ENCODE assay signal across 24 cellular contexts in genomic region chr6:138529510-138529909, GRCh38. TPM values are rescaled to one million over a fixed set of nuclear protein-coding genes. Genes with fewer than 3 reads are reported as not detected.
DNase-seq lines count a peak whose midpoint lies in the region; ATAC-seq, FAIRE-seq and TF ChIP-seq lines count a peak whose summit lies in the region.
"Had no signal": no experiment of that assay in that cellular context is flagged by ENCODE, and none has a peak within 500 bp of the region (broad histone marks: within the 10 kb centered on the region; RNA-seq: fewer than 3 reads in every experiment).

No MANE protein-coding gene starts in this region.

- TF ChIP-seq POLR2A in HepG2 (IDR thresholded peaks at IDR 0.05; ENCODE audit: insufficient read depth in 1 of 2, low read depth in 2 of 2, low read length in 2 of 2) (no peak), right lobe of liver (IDR thresholded peaks at IDR 0.05) (no peak), body of pancreas (IDR thresholded peaks at IDR 0.05) (no peak)

- H4K20me1 ChIP-seq in HepG2 (ENCODE audit: insufficient read depth, low read length), result no peaks in the 10 kb centered on the region; the same call in 1 of the 2 replicates
- H4K20me1 ChIP-seq in hepatocyte (ENCODE audit: insufficient read depth, poor library complexity, severe bottlenecking), result no peaks in the 10 kb centered on the region

- H3K4me3 ChIP-seq in HepG2 (replicated peaks in 1 of 3; ENCODE audit: insufficient read depth in 1 of 3, low read depth in 2 of 3, low read length in 3 of 3) (no peak overlapping the region), right lobe of liver (no peak overlapping the region), hepatocyte (no peak overlapping the region), body of pancreas (no peak overlapping the region)
- H3K4me3 ChIP-seq: SJCRH30, uterus had no signal

- H3K9ac ChIP-seq in HepG2 (ENCODE audit: insufficient read depth, low read depth, low read length), result no peak overlapping the region
- H3K9ac ChIP-seq: KMS-11 had no signal

- in situ Hi-C loops in HepG2 (cut with HindIII; ENCODE audit: extremely low pct_ligation_motif_present, low pct_unique_long_range_greater_than_20kb), result no loop called here

- BruUV-seq in HepG2 (replicated peaks; lab: Mats Ljungman, UMichigan), result no TSS peak

- POLR2A ChIA-PET in HepG2 (lab: Yijun Ruan, JAX), result no interaction called here

- H3K9me3 ChIP-seq in HepG2 (ENCODE audit: low read length) (no peaks in the 10 kb centered on the region), right lobe of liver (no peaks in the 10 kb centered on the region), hepatocyte (ENCODE audit: low read depth) (no peaks in the 10 kb centered on the region), body of pancreas (no peaks in the 10 kb centered on the region)
- H3K9me3 ChIP-seq: SJCRH30, uterus had no signal

- TF ChIP-seq CTCF in HepG2 (CRISPR knock-in tag; IDR thresholded peaks at IDR 0.05), result no peak
- TF ChIP-seq CTCF in right lobe of liver (IDR thresholded peaks at IDR 0.05), result no peak
- TF ChIP-seq CTCF in brain (conservative IDR thresholded peaks at IDR 0.05), result no peak
- TF ChIP-seq CTCF in hepatocyte (IDR thresholded peaks at IDR 0.05; ENCODE audit: poor library complexity), result peak; percentile 7
- no peak for TF ChIP-seq CTCF in body of pancreas (IDR thresholded peaks at IDR 0.05)

- H3K79me2 ChIP-seq in HepG2 (ENCODE audit: insufficient read depth, low read length) (peaks cover 75% of the 10 kb centered on the region), hepatocyte (peaks cover 90% of the 10 kb centered on the region)

- intact Hi-C loops in HepG2 (cut with micrococcal nuclease; ENCODE audit: unreplicated experiment) (no loop called here), right lobe of liver (cut with DNase I) (no loop called here), body of pancreas (cut with DNase I) (no loop called here)

- H2AFZ ChIP-seq in HepG2 (ENCODE audit: low read length) (no peak overlapping the region), hepatocyte (no peak overlapping the region)

- peak overlapping the region in 2 of 5 experiments; percentile 5 to 28 for H3K4me3 Mint-ChIP-seq in brain
- H3K4me3 Mint-ChIP-seq in activated naive CD4-positive, alpha-beta T cell treated with anti-CD3 and anti-CD28 coated beads, Interleukin-2, amount 10 ng/mL, durations not matched to agents 7 days and 5 days, result no peak overlapping the region
- H3K4me3 Mint-ChIP-seq: mesothelial cell of epicardium; natural killer cell treated with Interleukin-12 subunit alpha and Interleukin-12 subunit beta and Interleukin-15 and Interleukin-18, amount 100 ng/mL, for 72 hours had no signal

- TF ChIP-seq RAD21 in HepG2 (CRISPR knock-in tag; IDR thresholded peaks at IDR 0.05), result no peak

- peak overlapping the region in 3 of 5 experiments; percentile 70 to 91 (median 70) for H3K27ac Mint-ChIP-seq in brain
- no peak overlapping the region for H3K27ac Mint-ChIP-seq in activated naive CD4-positive, alpha-beta T cell treated with anti-CD3 and anti-CD28 coated beads, Interleukin-2, amount 10 ng/mL, durations not matched to agents 7 days and 5 days
- H3K27ac Mint-ChIP-seq: mesothelial cell of epicardium; natural killer cell treated with Interleukin-12 subunit alpha and Interleukin-12 subunit beta and Interleukin-15 and Interleukin-18, amount 100 ng/mL, for 72 hours had no signal

- DNase-seq in HepG2 (ENCODE audit: low spot score) (no peak), right lobe of liver (no peak), hepatocyte (ENCODE audit: low spot score) (no peak), NCI-H510A treated with DMSO at 0.1 percent for 48 hours (lab: John Stamatoyannopoulos, UW) (no peak), cerebellar cortex (ENCODE audit: low spot score) (no peak), body of pancreas (no peak)
- DNase-seq in activated naive CD4-positive, alpha-beta T cell treated with anti-CD3 and anti-CD28 coated beads, Interleukin-2, amount 10 ng/mL, durations not matched to agents 7 days and 5 days, result no peak
- DNase-seq: activated naive CD4-positive, alpha-beta T cell treated with anti-CD3 and anti-CD28 coated beads, Interleukin-2, amount 50 U/mL, for 16 hours; activated T-cell treated with anti-CD3 and anti-CD28 coated beads, Interleukin-2, amount 50 U/mL, for 48 hours; aorta; cortex of kidney; DMS53; foreskin keratinocyte; left cardiac atrium; NCI-H1105 treated with DMSO at 0.1 percent for 48 hours; SJCRH30; T-helper 2 cell; uterus had no signal

- H3K4me1 Mint-ChIP-seq in brain, result peaks cover 51% of the 10 kb centered on the region
- H3K4me1 Mint-ChIP-seq in activated naive CD4-positive, alpha-beta T cell treated with anti-CD3 and anti-CD28 coated beads, Interleukin-2, amount 10 ng/mL, durations not matched to agents 7 days and 5 days, result no peaks in the 10 kb centered on the region

- no peaks in the 10 kb centered on the region for H3K27me3 ChIP-seq in HepG2 (ENCODE audit: control insufficient read depth in 1 of 2, insufficient read depth in 2 of 2, low read length in 2 of 2)
- H3K27me3 ChIP-seq in right lobe of liver, result no peaks in the 10 kb centered on the region
- no peaks in the 10 kb centered on the region for H3K27me3 ChIP-seq in hepatocyte
- H3K27me3 ChIP-seq in body of pancreas, result no peaks in the 10 kb centered on the region
- H3K27me3 ChIP-seq: foreskin keratinocyte, SJCRH30, uterus had no signal

- H3K9me3 Mint-ChIP-seq in brain, result peaks cover 0 to 7% (median 0%) of the 10 kb centered on the region in 5 experiments
- no peaks in the 10 kb centered on the region for H3K9me3 Mint-ChIP-seq in activated naive CD4-positive, alpha-beta T cell treated with anti-CD3 and anti-CD28 coated beads, Interleukin-2, amount 10 ng/mL, durations not matched to agents 7 days and 5 days
- H3K9me3 Mint-ChIP-seq: natural killer cell treated with Interleukin-12 subunit alpha and Interleukin-12 subunit beta and Interleukin-15 and Interleukin-18, amount 100 ng/mL, for 72 hours had no signal

- peaks cover 34% of the 10 kb centered on the region for H3K36me3 Mint-ChIP-seq in brain
- H3K36me3 Mint-ChIP-seq in activated naive CD4-positive, alpha-beta T cell treated with anti-CD3 and anti-CD28 coated beads, Interleukin-2, amount 10 ng/mL, durations not matched to agents 7 days and 5 days, result no peaks in the 10 kb centered on the region
- H3K36me3 Mint-ChIP-seq: natural killer cell treated with Interleukin-12 subunit alpha and Interleukin-12 subunit beta and Interleukin-15 and Interleukin-18, amount 100 ng/mL, for 72 hours had no signal

- no peak for ATAC-seq in HepG2
- ATAC-seq in right lobe of liver, result no peak
- ATAC-seq in body of pancreas, result no peak
- ATAC-seq: foreskin keratinocyte; natural killer cell treated with Interleukin-12 subunit alpha and Interleukin-12 subunit beta and Interleukin-15 and Interleukin-18, amount 100 ng/mL, for 72 hours had no signal

- 96% methylated on average over 3 of the region's 3 CpGs for WGBS in HepG2 (ENCODE audit: low lambda C conversion rate)
- 87% methylated on average over 2 of the region's 3 CpGs for WGBS in right lobe of liver (ENCODE audit: insufficient coverage, low coverage, low lambda C conversion rate, missing lambda C conversion rate)
- WGBS in hepatocyte (ENCODE audit: low lambda C conversion rate, missing lambda C conversion rate), result 78% methylated on average over 3 of the region's 3 CpGs
- WGBS in body of pancreas, 2 donors, result 91 to 92% methylated on average over 2 to 3 of the region's 3 CpGs

- no peak overlapping the region for H3K4me2 ChIP-seq in HepG2 (ENCODE audit: low read depth, low read length)
- H3K4me2 ChIP-seq in hepatocyte, result no peak overlapping the region
- H3K4me2 ChIP-seq: KMS-11 had no signal

- CTCF ChIA-PET in HepG2 (lab: Yijun Ruan, JAX; ENCODE audit: low intra/inter-chr PET ratio, low total read pairs), result no interaction called here
- CTCF ChIA-PET in activated naive CD4-positive, alpha-beta T cell treated with anti-CD3 and anti-CD28 coated beads, Interleukin-2, amount 10 ng/mL, durations not matched to agents 7 days and 5 days (lab: Charles Lee), result no interaction called here

- H3K27ac ChIP-seq in HepG2 (ENCODE audit: extremely low read length, insufficient read depth, low read length), result peak overlapping the region; percentile 12
- H3K27ac ChIP-seq in right lobe of liver, result no peak overlapping the region
- H3K27ac ChIP-seq in hepatocyte, result no peak overlapping the region
- H3K27ac ChIP-seq in body of pancreas, result no peak overlapping the region
- H3K27ac ChIP-seq: foreskin keratinocyte, KMS-11, SJCRH30, uterus had no signal

- H3K4me1 ChIP-seq in HepG2 (ENCODE audit: insufficient read depth, low read length), result peaks cover 55% of the 10 kb centered on the region
- H3K4me1 ChIP-seq in right lobe of liver, result peaks cover 0 to 7% (median 0%) of the 10 kb centered on the region in 4 donors
- H3K4me1 ChIP-seq in hepatocyte (ENCODE audit: insufficient read depth), result peaks cover 12% of the 10 kb centered on the region
- H3K4me1 ChIP-seq in body of pancreas, result peaks cover 8% of the 10 kb centered on the region
- H3K4me1 ChIP-seq: foreskin keratinocyte, uterus had no signal

- FAIRE-seq in HepG2 (lab: Jason Lieb, UNC), result no peak
- FAIRE-seq: endothelial cell of umbilical vein, GM12892 had no signal

- TF ChIP-seq EP300 in HepG2 (IDR thresholded peaks at IDR 0.05; ENCODE audit: low read depth in 2 of 2, low read length in 2 of 2) (no peak), HepG2 (CRISPR knock-in tag; IDR thresholded peaks at IDR 0.05; ENCODE audit: borderline replicate concordance) (no peak)

- peaks cover 4% of the 10 kb centered on the region for H3K27me3 Mint-ChIP-seq in brain
- H3K27me3 Mint-ChIP-seq in activated naive CD4-positive, alpha-beta T cell treated with anti-CD3 and anti-CD28 coated beads, Interleukin-2, amount 10 ng/mL, durations not matched to agents 7 days and 5 days, result peaks cover 20% of the 10 kb centered on the region

- H3K36me3 ChIP-seq in HepG2 (replicated peaks in 1 of 2; ENCODE audit: control insufficient read depth in 1 of 2, insufficient read depth in 2 of 2, low read length in 2 of 2) (no peaks in the 10 kb centered on the region; a peak in 3 of 5 replicates), right lobe of liver (no peaks in the 10 kb centered on the region), hepatocyte (replicated peaks; ENCODE audit: insufficient read depth, low read depth) (no peaks in the 10 kb centered on the region), body of pancreas (replicated peaks in 1 of 2; ENCODE audit: insufficient read depth in 1 of 2, low read depth in 2 of 2) (no peaks in the 10 kb centered on the region)
- H3K36me3 ChIP-seq: SJCRH30, uterus had no signal

- no peaks in the 10 kb centered on the region for H3K9me2 ChIP-seq in hepatocyte (replicated peaks; ENCODE audit: insufficient read depth)

RNA-seq across cellular contexts. Expression of gene NHSL1, which starts 30.2 kb away (rescaled TPM):
- total RNA-seq in HepG2 (2016; rRNA removed; fragmentation: Illumina TruSeq; extraction: Trizol) (53.6 and 59.5 TPM in 2 replicates), right lobe of liver (10 to 100 TPM; 19.8 to 54.2 (median 28.5) TPM), hepatocyte (58.0 and 58.3 TPM in 2 replicates), body of pancreas (1 to 10 TPM; 5.2 to 7.3 TPM)
- 19.0 and 21.3 TPM in 2 replicates for total RNA-seq in HepG2 (2016; cell fraction: cytosol; rRNA removed; fragmentation: Illumina TruSeq; extraction: Trizol; ENCODE audit: low read depth)
- total RNA-seq in HepG2 (2016; cell fraction: insoluble cytoplasmic fraction; rRNA removed; fragmentation: Illumina TruSeq; extraction: Trizol), result 55.9 and 56.5 TPM in 2 replicates
- 22.2 and 23.0 TPM in 2 replicates for total RNA-seq in HepG2 (2016; cell fraction: membrane; rRNA removed; fragmentation: Illumina TruSeq; extraction: Trizol)
- 124 and 133 TPM in 2 replicates for total RNA-seq in HepG2 (2016; cell fraction: nucleus; rRNA removed; fragmentation: Illumina TruSeq; extraction: Trizol)
- polyA plus RNA-seq in HepG2 (2011; rRNA removed) (22.6 and 24.9 TPM in 2 replicates), brain (ENCODE audit: insufficient read depth, low read depth, low replicate concordance) (18.2 TPM), hepatocyte (39.0 and 43.7 TPM in 2 replicates)
- polyA plus RNA-seq in HepG2 (2011; cell fraction: cytosol; rRNA removed), result 11.6 and 12.3 TPM in 2 replicates
- 42.8 and 45.1 TPM in 2 replicates for polyA plus RNA-seq in HepG2 (2011; cell fraction: nucleus; rRNA removed)
- 23.2 and 25.7 TPM in 2 replicates for polyA plus RNA-seq in HepG2 (2012)
- polyA plus RNA-seq in HepG2 (2016; cell fraction: cytosol; fragmentation: Illumina TruSeq; extraction: Trizol; ENCODE audit: low read depth), result 3.5 and 3.8 TPM in 2 replicates
- polyA plus RNA-seq in HepG2 (2016; cell fraction: insoluble cytoplasmic fraction; fragmentation: Illumina TruSeq; extraction: Trizol; ENCODE audit: low read depth), result 20.6 and 26.3 TPM in 2 replicates
- 6.4 and 7.5 TPM in 2 replicates for polyA plus RNA-seq in HepG2 (2016; cell fraction: membrane; fragmentation: Illumina TruSeq; extraction: Trizol; ENCODE audit: low read depth)
- 67.3 and 71.2 TPM in 2 replicates for polyA plus RNA-seq in HepG2 (2016; cell fraction: nucleus; fragmentation: Illumina TruSeq; extraction: Trizol; ENCODE audit: insufficient read depth, low read depth)
- polyA minus RNA-seq in HepG2 (2011; rRNA and poly(A)+ RNA removed; ENCODE audit: low replicate concordance), result 4.6 and 265 TPM in 2 replicates
- polyA minus RNA-seq in HepG2 (2011; cell fraction: cytosol; rRNA and poly(A)+ RNA removed), result 58.2 and 64.4 TPM in 2 replicates
- 179 and 208 TPM in 2 replicates for polyA minus RNA-seq in HepG2 (2011; cell fraction: nucleus; rRNA and poly(A)+ RNA removed)
